In genomic region chr5:78235289-78235688, GRCh38 we compare ENCODE assay signal across 16 cellular contexts. TPM values are rescaled to one million over a fixed set of nuclear protein-coding genes. Genes with fewer than 3 reads are reported as not detected.
DNase-seq lines count a peak whose midpoint lies in the region; ATAC-seq and TF ChIP-seq lines count a peak whose summit lies in the region.
"Had no signal": no experiment of that assay in that cellular context is flagged by ENCODE, and none has a peak within 500 bp of the region (broad histone marks: within the 10 kb centered on the region; RNA-seq: fewer than 3 reads in every experiment).

No MANE protein-coding gene starts in this region.

- intact Hi-C loops in head of caudate nucleus (cut with DNase I) (no loop called here), gastrocnemius medialis (cut with DNase I; ENCODE audit: low total_unique reads) (no loop called here)

- H3K4me3 ChIP-seq in GM23248, result no peak overlapping the region
- H3K4me3 ChIP-seq in astrocyte of the spinal cord (ENCODE audit: low read depth, low read length), result no peak overlapping the region
- no peak overlapping the region for H3K4me3 ChIP-seq in gastrocnemius medialis
- H3K4me3 ChIP-seq: heart left ventricle, neural progenitor cell, suprapubic skin had no signal

- no peak overlapping the region for H2AFZ ChIP-seq in GM23248
- H2AFZ ChIP-seq: neural progenitor cell had no signal

- no peak overlapping the region for H3K4me2 ChIP-seq in GM23248 (ENCODE audit: unreplicated experiment)
- H3K4me2 ChIP-seq: neural progenitor cell had no signal

- H3K9me3 ChIP-seq in GM23248 (ENCODE audit: low read depth) (no peaks in the 10 kb centered on the region), gastrocnemius medialis (no peaks in the 10 kb centered on the region)
- H3K9me3 ChIP-seq: heart left ventricle, suprapubic skin had no signal

- no peaks in the 10 kb centered on the region for H4K20me1 ChIP-seq in GM23248 (ENCODE audit: insufficient read depth)

- no peak overlapping the region for H3K9ac ChIP-seq in GM23248
- H3K9ac ChIP-seq: neural progenitor cell had no signal

- H3F3A ChIP-seq in GM23248 (ENCODE audit: insufficient read depth), result peaks cover 12% of the 10 kb centered on the region; the same call in 1 of the 2 replicates

- H3K79me2 ChIP-seq in GM23248 (ENCODE audit: insufficient read depth), result peaks cover 94% of the 10 kb centered on the region

- peak; percentile 23 for DNase-seq in AG08395 (ENCODE audit: low spot score)
- peak; percentile 48 for DNase-seq in GM23248
- DNase-seq in astrocyte of the spinal cord (ENCODE audit: low read depth, low spot score), result peak; percentile 32
- peak; percentile 13 for DNase-seq in fibroblast of the conjunctiva (ENCODE audit: low read depth)
- DNase-seq in stimulated activated CD4-positive, alpha-beta T cell treated with anti-CD3 and anti-CD28 coated beads, Interleukin-4, amount 100 ng/mL, for 4 hours, result no peak
- no peak for DNase-seq in head of caudate nucleus
- DNase-seq in gastrocnemius medialis, result no peak
- no peak for DNase-seq in COLO829 (ENCODE audit: low spot score)
- DNase-seq: activated CD8-positive, alpha-beta T cell treated with anti-CD3 and anti-CD28 coated beads, Interleukin-2, amount 10 ng/mL, durations not matched to agents 7 days and 5 days; activated naive CD8-positive, alpha-beta T cell treated with anti-CD3 and anti-CD28 coated beads for 36 hours; heart left ventricle; KBM-7; NCI-H1105 treated with DMSO at 0.1 percent for 48 hours; right cardiac atrium had no signal

- in situ Hi-C loops in GM23248 (cut with MboI), result no loop called here
- in situ Hi-C loops in astrocyte of the spinal cord (cut with HindIII; ENCODE audit: low sequenced_read_pairs), result no loop called here
- in situ Hi-C loops in gastrocnemius medialis (cut with MboI; ENCODE audit: low sequenced_read_pairs in 4 of 4), result no loop called here

- no peaks in the 10 kb centered on the region for H3K9me2 ChIP-seq in GM23248 (ENCODE audit: insufficient read depth)

- H3K36me3 ChIP-seq in GM23248 (ENCODE audit: low read depth) (0 out of 2 replicates have a peak, but pooled peaks cover 10% of the 10 kb centered on the region), gastrocnemius medialis (no peaks in the 10 kb centered on the region)
- H3K36me3 ChIP-seq: neural progenitor cell had no signal

- no peak for ATAC-seq in gastrocnemius medialis
- ATAC-seq: activated CD8-positive, alpha-beta T cell treated with anti-CD3 and anti-CD28 coated beads, Interleukin-2, amount 10 ng/mL, durations not matched to agents 7 days and 5 days; heart left ventricle; right cardiac atrium had no signal

- H3K27me3 ChIP-seq in GM23248 (replicated peaks; ENCODE audit: insufficient read depth) (no peaks in the 10 kb centered on the region), gastrocnemius medialis (no peaks in the 10 kb centered on the region)
- H3K27me3 ChIP-seq: heart left ventricle, neural progenitor cell, suprapubic skin had no signal

- TF ChIP-seq CTCF in astrocyte of the spinal cord (IDR thresholded peaks at IDR 0.05; ENCODE audit: low read depth, low read length), result no peak
- no peak for TF ChIP-seq CTCF in gastrocnemius medialis (IDR thresholded peaks at IDR 0.05 in 4 of 5, conservative IDR thresholded peaks at IDR 0.05 in 1 of 5)

- H3K27ac ChIP-seq in GM23248 (peak overlapping the region; percentile 34; the same call in 1 of the 2 replicates), gastrocnemius medialis (no peak overlapping the region)
- H3K27ac ChIP-seq: heart left ventricle, neural progenitor cell, suprapubic skin had no signal

- TF ChIP-seq POLR2A in gastrocnemius medialis (IDR thresholded peaks at IDR 0.05), result no peak

- H3K4me1 ChIP-seq in GM23248 (ENCODE audit: insufficient read depth) (0 out of 2 replicates have a peak, but pooled peaks cover 5% of the 10 kb centered on the region), gastrocnemius medialis (no peaks in the 10 kb centered on the region)
- H3K4me1 ChIP-seq: neural progenitor cell had no signal

- WGBS in GM23248 (ENCODE audit: low coverage in 1 of 2, low lambda C conversion rate in 2 of 2, missing lambda C conversion rate in 2 of 2), 2 experiments, result 95% methylated on average over 3 of the region's 3 CpGs

RNA-seq across cellular contexts. Expression of gene AP3B1, which starts 59.2 kb away (rescaled TPM):
- 46.7 and 49.7 TPM in 2 replicates for total RNA-seq in GM23248 (2014; rRNA removed; shearing (Covaris generic))
- polyA plus RNA-seq in GM23248 (2016; fragmentation: Nextera tagmentation; extraction: Ambion mirVana), result 40.3 and 43.3 TPM in 2 replicates
- 10 to 100 TPM; 17.9 to 26.0 (median 22.6) TPM for total RNA-seq in gastrocnemius medialis

Comparison
In these comparisons a context has a peak if more than half of its experiments do, and no peak if none do; other contexts are left out.
1. DNase-seq: peak in AG08395 (single experiment), GM23248 (single experiment), astrocyte of the spinal cord (single experiment) and fibroblast of the conjunctiva (single experiment); none in stimulated activated CD4-positive, alpha-beta T cell treated with anti-CD3 and anti-CD28 coated beads, Interleukin-4, amount 100 ng/mL, for 4 hours (0 of 2), head of caudate nucleus (0 of 42), gastrocnemius medialis (0 of 2) and COLO829 (single experiment).